In the genomic region with DNA sequence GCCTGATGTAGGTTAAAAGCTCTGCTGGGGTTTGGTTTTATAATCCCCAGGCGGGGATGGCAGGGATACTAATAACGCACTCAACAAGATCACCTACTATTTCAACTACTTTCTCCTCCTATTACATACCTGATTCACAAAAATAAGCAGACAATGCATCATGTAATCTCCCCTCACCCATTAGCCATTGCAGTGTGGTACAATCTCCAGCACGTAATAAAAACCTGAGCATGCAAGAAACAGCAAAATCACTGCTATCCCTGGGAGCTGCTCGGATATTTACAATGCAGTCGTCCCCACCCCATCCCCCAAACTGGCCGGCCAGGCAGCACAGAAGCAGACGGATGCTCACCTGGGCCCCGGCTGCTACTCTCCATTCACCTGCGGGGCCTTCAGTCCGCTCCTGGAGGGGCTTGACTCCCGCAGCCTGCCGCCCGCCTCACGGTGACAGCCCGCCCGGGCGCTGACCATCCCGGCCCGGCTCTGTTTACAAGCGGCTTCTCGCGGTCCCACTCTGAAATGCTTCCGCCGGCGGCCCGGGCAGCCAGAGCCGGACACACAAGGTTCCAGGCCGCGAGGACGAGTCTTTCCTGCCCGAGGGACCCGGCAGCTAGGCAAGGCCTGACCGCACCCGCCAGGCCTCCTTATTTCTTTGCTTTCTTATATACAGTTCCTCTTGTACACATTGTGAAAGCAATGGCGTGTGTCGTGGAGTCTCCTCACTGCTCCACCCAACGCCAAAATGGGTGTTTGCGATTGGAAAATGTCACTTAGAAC, we compare ENCODE assay signal across 1 cellular context.
TF ChIP-seq lines count a peak whose summit lies in the region.

A gene with protein sequence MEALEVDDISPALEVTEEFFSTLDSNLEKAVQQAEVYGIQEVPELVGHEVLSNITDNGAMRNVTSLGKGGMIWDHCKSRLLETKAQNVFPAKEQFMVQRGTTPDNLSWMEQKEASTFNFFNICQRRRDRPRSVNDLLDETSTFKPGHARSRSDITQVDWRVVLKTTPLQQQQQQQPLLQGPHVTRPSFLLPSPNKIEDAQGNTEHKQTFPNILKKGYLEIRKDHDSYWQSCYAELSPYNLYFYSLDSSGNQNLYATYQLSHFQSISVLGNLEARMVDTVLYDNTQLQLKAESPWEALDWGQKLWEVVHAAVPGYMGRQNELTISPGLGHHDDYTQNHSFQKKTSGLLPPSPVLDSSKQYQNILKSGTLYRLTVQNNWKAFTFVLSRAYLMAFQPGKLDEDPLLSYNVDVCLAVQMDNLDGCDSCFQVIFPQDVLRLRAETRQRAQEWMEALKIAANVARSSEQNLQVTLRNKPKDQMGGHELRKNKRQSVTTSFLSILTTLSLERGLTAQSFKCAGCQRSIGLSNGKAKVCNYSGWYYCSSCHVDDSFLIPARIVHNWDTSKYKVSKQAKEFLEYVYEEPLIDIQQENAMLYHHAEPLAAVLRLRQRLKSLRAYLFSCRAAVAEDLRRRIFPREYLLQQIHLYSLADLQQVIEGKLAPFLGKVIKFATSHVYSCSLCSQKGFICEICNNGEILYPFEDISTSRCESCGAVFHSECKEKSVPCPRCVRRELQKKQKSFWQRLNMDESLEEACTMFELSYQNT (minus strand): TSS at position 491 of the 777 bp plus-strand sequence. CDS start 23,888 bp downstream, outside the sequence.

TF ChIP-seq in HEK293, 187 proteins besides CTCF, POLR2A, EP300 and RAD21 (continued from another document):
- TF ChIP-seq, protein P1, sequence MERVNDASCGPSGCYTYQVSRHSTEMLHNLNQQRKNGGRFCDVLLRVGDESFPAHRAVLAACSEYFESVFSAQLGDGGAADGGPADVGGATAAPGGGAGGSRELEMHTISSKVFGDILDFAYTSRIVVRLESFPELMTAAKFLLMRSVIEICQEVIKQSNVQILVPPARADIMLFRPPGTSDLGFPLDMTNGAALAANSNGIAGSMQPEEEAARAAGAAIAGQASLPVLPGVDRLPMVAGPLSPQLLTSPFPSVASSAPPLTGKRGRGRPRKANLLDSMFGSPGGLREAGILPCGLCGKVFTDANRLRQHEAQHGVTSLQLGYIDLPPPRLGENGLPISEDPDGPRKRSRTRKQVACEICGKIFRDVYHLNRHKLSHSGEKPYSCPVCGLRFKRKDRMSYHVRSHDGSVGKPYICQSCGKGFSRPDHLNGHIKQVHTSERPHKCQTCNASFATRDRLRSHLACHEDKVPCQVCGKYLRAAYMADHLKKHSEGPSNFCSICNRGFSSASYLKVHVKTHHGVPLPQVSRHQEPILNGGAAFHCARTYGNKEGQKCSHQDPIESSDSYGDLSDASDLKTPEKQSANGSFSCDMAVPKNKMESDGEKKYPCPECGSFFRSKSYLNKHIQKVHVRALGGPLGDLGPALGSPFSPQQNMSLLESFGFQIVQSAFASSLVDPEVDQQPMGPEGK (tag by site-specific recombination; IDR thresholded peaks at IDR 0.05), result peak; percentile 69
- TF ChIP-seq, protein P2, sequence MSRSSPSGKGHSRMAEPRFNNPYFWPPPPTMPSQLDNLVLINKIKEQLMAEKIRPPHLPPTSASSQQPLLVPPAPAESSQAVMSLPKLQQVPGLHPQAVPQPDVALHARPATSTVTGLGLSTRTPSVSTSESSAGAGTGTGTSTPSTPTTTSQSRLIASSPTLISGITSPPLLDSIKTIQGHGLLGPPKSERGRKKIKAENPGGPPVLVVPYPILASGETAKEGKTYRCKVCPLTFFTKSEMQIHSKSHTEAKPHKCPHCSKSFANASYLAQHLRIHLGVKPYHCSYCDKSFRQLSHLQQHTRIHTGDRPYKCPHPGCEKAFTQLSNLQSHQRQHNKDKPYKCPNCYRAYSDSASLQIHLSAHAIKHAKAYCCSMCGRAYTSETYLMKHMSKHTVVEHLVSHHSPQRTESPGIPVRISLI (tag by site-specific recombination; IDR thresholded peaks at IDR 0.05), result no peak
- TF ChIP-seq SP7 (tag by site-specific recombination; IDR thresholded peaks at IDR 0.05), result peak; percentile 79
- peak; percentile 38 for TF ChIP-seq ZNF223 (tag by site-specific recombination; IDR thresholded peaks at IDR 0.05)
- peak; percentile 56 for TF ChIP-seq ZBTB8A (tag by site-specific recombination; IDR thresholded peaks at IDR 0.05)
- 0 out of 2 replicates have a peak, but pooled peaks have one; percentile 47 for TF ChIP-seq ZNF239 (tag by site-specific recombination; IDR thresholded peaks at IDR 0.05)
- TF ChIP-seq, protein P3, sequence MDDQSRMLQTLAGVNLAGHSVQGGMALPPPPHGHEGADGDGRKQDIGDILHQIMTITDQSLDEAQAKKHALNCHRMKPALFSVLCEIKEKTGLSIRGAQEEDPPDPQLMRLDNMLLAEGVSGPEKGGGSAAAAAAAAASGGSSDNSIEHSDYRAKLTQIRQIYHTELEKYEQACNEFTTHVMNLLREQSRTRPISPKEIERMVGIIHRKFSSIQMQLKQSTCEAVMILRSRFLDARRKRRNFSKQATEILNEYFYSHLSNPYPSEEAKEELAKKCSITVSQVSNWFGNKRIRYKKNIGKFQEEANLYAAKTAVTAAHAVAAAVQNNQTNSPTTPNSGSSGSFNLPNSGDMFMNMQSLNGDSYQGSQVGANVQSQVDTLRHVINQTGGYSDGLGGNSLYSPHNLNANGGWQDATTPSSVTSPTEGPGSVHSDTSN (CRISPR knock-in tag; IDR thresholded peaks at IDR 0.05), result peak; percentile 44; the same call in 1 of the 2 replicates
- no peak for TF ChIP-seq ZNF19 (tag by site-specific recombination; IDR thresholded peaks at IDR 0.05; ENCODE audit: low read depth)
- TF ChIP-seq ZNF394 (tag by site-specific recombination; IDR thresholded peaks at IDR 0.05; ENCODE audit: borderline replicate concordance), result peak; percentile 85
- TF ChIP-seq ZXDB (tag by site-specific recombination; IDR thresholded peaks at IDR 0.05), result peak; percentile 95
- TF ChIP-seq ZFP37 (tag by site-specific recombination; IDR thresholded peaks at IDR 0.05), result peak; percentile 93
- TF ChIP-seq ZNF596 (tag by site-specific recombination; IDR thresholded peaks at IDR 0.05), result no peak
- peak; percentile 78; the same call in 1 of the 2 replicates for TF ChIP-seq HOXC10 (CRISPR knock-in tag; IDR thresholded peaks at IDR 0.05)
